Comparison of ENCODE assay signal across 1 cellular context in genomic region chr17:80731255-80731840, GRCh38.
TF ChIP-seq lines count a peak whose summit lies in the region.

No MANE protein-coding gene starts in this region.

TF ChIP-seq in GM12878, 131 proteins besides CTCF, POLR2A, EP300 and RAD21 (continued from another document):
- TF ChIP-seq, protein P1, sequence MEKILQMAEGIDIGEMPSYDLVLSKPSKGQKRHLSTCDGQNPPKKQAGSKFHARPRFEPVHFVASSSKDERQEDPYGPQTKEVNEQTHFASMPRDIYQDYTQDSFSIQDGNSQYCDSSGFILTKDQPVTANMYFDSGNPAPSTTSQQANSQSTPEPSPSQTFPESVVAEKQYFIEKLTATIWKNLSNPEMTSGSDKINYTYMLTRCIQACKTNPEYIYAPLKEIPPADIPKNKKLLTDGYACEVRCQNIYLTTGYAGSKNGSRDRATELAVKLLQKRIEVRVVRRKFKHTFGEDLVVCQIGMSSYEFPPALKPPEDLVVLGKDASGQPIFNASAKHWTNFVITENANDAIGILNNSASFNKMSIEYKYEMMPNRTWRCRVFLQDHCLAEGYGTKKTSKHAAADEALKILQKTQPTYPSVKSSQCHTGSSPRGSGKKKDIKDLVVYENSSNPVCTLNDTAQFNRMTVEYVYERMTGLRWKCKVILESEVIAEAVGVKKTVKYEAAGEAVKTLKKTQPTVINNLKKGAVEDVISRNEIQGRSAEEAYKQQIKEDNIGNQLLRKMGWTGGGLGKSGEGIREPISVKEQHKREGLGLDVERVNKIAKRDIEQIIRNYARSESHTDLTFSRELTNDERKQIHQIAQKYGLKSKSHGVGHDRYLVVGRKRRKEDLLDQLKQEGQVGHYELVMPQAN (conservative IDR thresholded peaks at IDR 0.05): no peak
- TF ChIP-seq JUNB (IDR thresholded peaks at IDR 0.05): no peak
TF ChIP-seq in GM12878: peak in this region for 0.
